Comparison of ENCODE assay signal across 11 cellular contexts in the genomic region with DNA sequence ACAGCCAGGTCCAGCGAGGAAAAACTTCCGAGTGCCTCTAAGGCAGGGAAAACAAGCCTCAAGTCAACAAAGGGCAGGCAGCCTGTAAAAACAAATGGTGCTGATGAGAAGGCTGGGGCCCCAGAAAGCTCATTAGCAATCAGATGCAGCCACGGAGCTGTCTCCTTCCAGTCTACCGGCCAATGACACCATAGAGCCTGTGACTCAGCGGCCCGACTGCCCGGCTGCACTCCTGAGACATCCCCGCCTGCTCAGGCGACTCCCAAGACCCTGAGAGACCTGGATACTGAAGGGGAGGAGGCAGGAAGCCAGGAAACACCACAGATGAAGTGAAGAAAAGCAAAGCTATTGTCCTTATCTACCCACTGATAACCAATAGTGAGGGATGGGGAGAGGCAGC.
DNase-seq lines count a peak whose midpoint lies in the region; ATAC-seq, FAIRE-seq and TF ChIP-seq lines count a peak whose summit lies in the region.
"Had no signal": no experiment of that assay in that cellular context is flagged by ENCODE, and none has a peak within 500 bp of the region (broad histone marks: within the 10 kb centered on the region; RNA-seq: fewer than 3 reads in every experiment).

No MANE protein-coding gene starts in this region.

- no peaks in the 10 kb centered on the region for H3K27me3 Mint-ChIP-seq in astrocyte (ENCODE audit: low read depth, unreplicated experiment)
- no peaks in the 10 kb centered on the region for H3K27me3 Mint-ChIP-seq in activated CD4-positive, alpha-beta T cell treated with anti-CD3 and anti-CD28 coated beads for 36 hours
- no peaks in the 10 kb centered on the region for H3K27me3 Mint-ChIP-seq in activated CD4-positive, alpha-beta T cell treated with anti-CD3 and anti-CD28 coated beads, Interleukin-2, amount 10 ng/mL, durations not matched to agents 24 days and 14 days

- TF ChIP-seq CTCF in astrocyte (IDR thresholded peaks at IDR 0.05; ENCODE audit: insufficient read depth, low read depth, low read length): no peak
- TF ChIP-seq CTCF in retinal pigment epithelial cell (conservative IDR thresholded peaks at IDR 0.05; ENCODE audit: low read depth, low read length): no peak

- peak overlapping the region; percentile 89 for H3K27ac Mint-ChIP-seq in astrocyte (ENCODE audit: unreplicated experiment)
- H3K27ac Mint-ChIP-seq in activated CD4-positive, alpha-beta T cell treated with anti-CD3 and anti-CD28 coated beads for 36 hours: no peak overlapping the region
- no peak overlapping the region for H3K27ac Mint-ChIP-seq in activated CD4-positive, alpha-beta T cell treated with anti-CD3 and anti-CD28 coated beads, Interleukin-2, amount 10 ng/mL, durations not matched to agents 24 days and 14 days

- ATAC-seq in right cardiac atrium (peak; percentile 87), HG03460 (IDR thresholded peaks at IDR 0.05; ENCODE audit: unreplicated experiment) (no peak), HG03097 (IDR thresholded peaks at IDR 0.05; ENCODE audit: low FRiP score, unreplicated experiment) (no peak)
- no peak for ATAC-seq in activated CD4-positive, alpha-beta T cell treated with anti-CD3 and anti-CD28 coated beads for 36 hours

- peak; percentile 5 for DNase-seq in HPDE6-E6E7 (ENCODE audit: extremely low spot score)
- peak; percentile 33 for DNase-seq in astrocyte (ENCODE audit: low read depth)
- DNase-seq in right cardiac atrium: peak; percentile 51 to 77 (median 72)
- DNase-seq in retinal pigment epithelial cell (ENCODE audit: low read depth): peak; percentile 88
- no peak for DNase-seq in activated CD4-positive, alpha-beta T cell treated with anti-CD3 and anti-CD28 coated beads for 36 hours
- no peak for DNase-seq in activated CD4-positive, alpha-beta T cell treated with anti-CD3 and anti-CD28 coated beads, Interleukin-2, amount 10 ng/mL, durations not matched to agents 24 days and 14 days
- DNase-seq: foreskin melanocyte, NCI-H1436 treated with DMSO at 0.1 percent for 48 hours, stomach had no signal

- peaks cover 12% of the 10 kb centered on the region for H3K4me1 Mint-ChIP-seq in astrocyte (ENCODE audit: low read depth, unreplicated experiment)
- H3K4me1 Mint-ChIP-seq in activated CD4-positive, alpha-beta T cell treated with anti-CD3 and anti-CD28 coated beads for 36 hours: no peaks in the 10 kb centered on the region
- H3K4me1 Mint-ChIP-seq in activated CD4-positive, alpha-beta T cell treated with anti-CD3 and anti-CD28 coated beads, Interleukin-2, amount 10 ng/mL, durations not matched to agents 24 days and 14 days: no peaks in the 10 kb centered on the region

- H3K4me3 ChIP-seq in astrocyte (ENCODE audit: insufficient read depth, low read depth, low read length) (no peak overlapping the region), right cardiac atrium (ENCODE audit: low read length) (no peak overlapping the region), retinal pigment epithelial cell (ENCODE audit: low read length) (no peak overlapping the region)
- H3K4me3 ChIP-seq: stomach had no signal

- no peak for FAIRE-seq in astrocyte (lab: Jason Lieb, UNC)

- 19% methylated on average over 9 of the region's 9 CpGs for WGBS in right cardiac atrium

- H3K27ac ChIP-seq in astrocyte (ENCODE audit: low read depth, low read length): no peak overlapping the region
- H3K27ac ChIP-seq in right cardiac atrium (ENCODE audit: low read length): no peak overlapping the region
- H3K27ac ChIP-seq: stomach had no signal

- H3K36me3 ChIP-seq in astrocyte (ENCODE audit: insufficient read depth, low read length): no peaks in the 10 kb centered on the region
- H3K36me3 ChIP-seq: stomach had no signal

- peak overlapping the region; percentile 59 for H3K4me2 ChIP-seq in astrocyte (ENCODE audit: low read length)

- H3K9me3 Mint-ChIP-seq in astrocyte (ENCODE audit: unreplicated experiment): no peaks in the 10 kb centered on the region
- no peaks in the 10 kb centered on the region for H3K9me3 Mint-ChIP-seq in activated CD4-positive, alpha-beta T cell treated with anti-CD3 and anti-CD28 coated beads for 36 hours (ENCODE audit: low read depth)
- no peaks in the 10 kb centered on the region for H3K9me3 Mint-ChIP-seq in activated CD4-positive, alpha-beta T cell treated with anti-CD3 and anti-CD28 coated beads, Interleukin-2, amount 10 ng/mL, durations not matched to agents 24 days and 14 days

- H2AFZ ChIP-seq in astrocyte (ENCODE audit: low read depth, low read length): peak overlapping the region; percentile 67

- POLR2A ChIA-PET in activated CD4-positive, alpha-beta T cell treated with anti-CD3 and anti-CD28 coated beads for 36 hours (lab: Charles Lee): no interaction called here

- no peaks in the 10 kb centered on the region for H3K36me3 Mint-ChIP-seq in astrocyte (ENCODE audit: low read depth, unreplicated experiment)
- H3K36me3 Mint-ChIP-seq in activated CD4-positive, alpha-beta T cell treated with anti-CD3 and anti-CD28 coated beads for 36 hours (ENCODE audit: low read depth): no peaks in the 10 kb centered on the region
- no peaks in the 10 kb centered on the region for H3K36me3 Mint-ChIP-seq in activated CD4-positive, alpha-beta T cell treated with anti-CD3 and anti-CD28 coated beads, Interleukin-2, amount 10 ng/mL, durations not matched to agents 24 days and 14 days (ENCODE audit: low read depth)

- H3K4me3 Mint-ChIP-seq in astrocyte (ENCODE audit: unreplicated experiment): no peak overlapping the region
- H3K4me3 Mint-ChIP-seq in activated CD4-positive, alpha-beta T cell treated with anti-CD3 and anti-CD28 coated beads for 36 hours: no peak overlapping the region
- no peak overlapping the region for H3K4me3 Mint-ChIP-seq in activated CD4-positive, alpha-beta T cell treated with anti-CD3 and anti-CD28 coated beads, Interleukin-2, amount 10 ng/mL, durations not matched to agents 24 days and 14 days

- H4K20me1 ChIP-seq in astrocyte (ENCODE audit: insufficient read depth, low read length): no peaks in the 10 kb centered on the region

- CTCF ChIA-PET in activated CD4-positive, alpha-beta T cell treated with anti-CD3 and anti-CD28 coated beads for 36 hours (lab: Charles Lee): no interaction called here

- H3K4me1 ChIP-seq in astrocyte (ENCODE audit: insufficient read depth, low read length): peaks cover 8% of the 10 kb centered on the region
- peaks cover 3% of the 10 kb centered on the region for H3K4me1 ChIP-seq in right cardiac atrium (ENCODE audit: control insufficient read depth, insufficient read depth, low read length)
- H3K4me1 ChIP-seq: stomach had no signal

- no peaks in the 10 kb centered on the region for H3K9me3 ChIP-seq in astrocyte (ENCODE audit: insufficient read depth, low read depth, low read length)
- H3K9me3 ChIP-seq in right cardiac atrium (ENCODE audit: control insufficient read depth, low read length): no peaks in the 10 kb centered on the region
- H3K9me3 ChIP-seq: stomach had no signal

- intact Hi-C loops in right cardiac atrium (cut with DNase I): no loop called here
- intact Hi-C loops in activated CD4-positive, alpha-beta T cell treated with anti-CD3 and anti-CD28 coated beads for 36 hours (cut with DNase I, micrococcal nuclease): no loop called here
- intact Hi-C loops in activated CD4-positive, alpha-beta T cell treated with anti-CD3 and anti-CD28 coated beads, Interleukin-2, amount 10 ng/mL, durations not matched to agents 24 days and 14 days (cut with micrococcal nuclease): no loop called here

- peak overlapping the region; percentile 26 for H3K9ac ChIP-seq in astrocyte (ENCODE audit: low read length)

- no peaks in the 10 kb centered on the region for H3K27me3 ChIP-seq in astrocyte (ENCODE audit: insufficient read depth, low read length)
- no peaks in the 10 kb centered on the region for H3K27me3 ChIP-seq in right cardiac atrium (ENCODE audit: control insufficient read depth, insufficient read depth)
- H3K27me3 ChIP-seq: stomach had no signal

- H3K79me2 ChIP-seq in astrocyte (ENCODE audit: insufficient read depth, low read length): no peaks in the 10 kb centered on the region

Comparison
In these comparisons a context has a peak if more than half of its experiments do, and no peak if none do; other contexts are left out.
1. DNase-seq: peak in HPDE6-E6E7 (single experiment), astrocyte (single experiment), right cardiac atrium (3 of 3) and retinal pigment epithelial cell (single experiment); none in activated CD4-positive, alpha-beta T cell treated with anti-CD3 and anti-CD28 coated beads for 36 hours (single experiment) and activated CD4-positive, alpha-beta T cell treated with anti-CD3 and anti-CD28 coated beads, Interleukin-2, amount 10 ng/mL, durations not matched to agents 24 days and 14 days (single experiment).
2. ATAC-seq: peak in right cardiac atrium (2 of 2); none in HG03460 (single experiment), activated CD4-positive, alpha-beta T cell treated with anti-CD3 and anti-CD28 coated beads for 36 hours (single experiment) and HG03097 (single experiment).